Comparison of ENCODE assay signal across 11 cellular contexts in genomic region chr9:136997355-136997754, GRCh38. TPM values are rescaled to one million over a fixed set of nuclear protein-coding genes. Genes with fewer than 3 reads are reported as not detected.
DNase-seq lines count a peak whose midpoint lies in the region; ATAC-seq, FAIRE-seq and TF ChIP-seq lines count a peak whose summit lies in the region.
"Had no signal": no experiment of that assay in that cellular context is flagged by ENCODE, and none has a peak within 500 bp of the region (broad histone marks: within the 10 kb centered on the region; RNA-seq: fewer than 3 reads in every experiment).

No MANE protein-coding gene starts in this region.

- H3K27ac Mint-ChIP-seq in immature natural killer cell, result peak overlapping the region; percentile 97 to 99 (median 99)

- 82% methylated on average over 10 of the region's 10 CpGs for WGBS in A549 (ENCODE audit: missing lambda C conversion rate)

- H3K27ac ChIP-seq in A549 (peak overlapping the region; percentile 59 to 84; a peak in 5 of 6 replicates), vagina (no peak overlapping the region)

- H3K4me1 ChIP-seq in A549 (peaks cover 50% of the 10 kb centered on the region), vagina (peaks cover 47% of the 10 kb centered on the region)

- TF ChIP-seq EP300 in A549 (IDR thresholded peaks at IDR 0.05), result no peak

- H3K9me3 Mint-ChIP-seq in immature natural killer cell, result no peaks in the 10 kb centered on the region

- H3K36me3 Mint-ChIP-seq in immature natural killer cell, result no peaks in the 10 kb centered on the region

- H3K4me3 ChIP-seq in A549 (no peak overlapping the region), vagina (no peak overlapping the region)

- peak overlapping the region; percentile 85 to 94 (median 89) for H3K4me3 Mint-ChIP-seq in immature natural killer cell

- no peaks in the 10 kb centered on the region for H3K27me3 ChIP-seq in vagina
- H3K27me3 ChIP-seq: dorsolateral prefrontal cortex had no signal

- no peak for DNase-seq in A549 (ENCODE audit: low read depth in 1 of 2, low spot score in 1 of 2)
- peak in 1 of 3 donors; percentile 69 for DNase-seq in immature natural killer cell
- no peak for DNase-seq in vagina (ENCODE audit: extremely low spot score in 2 of 2)
- DNase-seq in GF-D8 (lab: John Stamatoyannopoulos, UW), result no peak
- DNase-seq in RPMI8226, result no peak
- DNase-seq: C1 segment of cervical spinal cord, dorsolateral prefrontal cortex, heart left ventricle, NCI-H1105 had no signal

- no peaks in the 10 kb centered on the region for H3K9me3 ChIP-seq in A549
- H3K9me3 ChIP-seq in vagina, result no peaks in the 10 kb centered on the region
- H3K9me3 ChIP-seq: heart left ventricle had no signal

- H3K36me3 ChIP-seq in vagina, result no peaks in the 10 kb centered on the region

- POLR2A ChIA-PET in A549 (lab: Yijun Ruan, JAX), result interaction anchor here (1.2 kb wide), 1 partner anchor 32 kb away, joined by 4 read pairs; no protein-coding TSS in a partner anchor

- FAIRE-seq in A549 (lab: Jason Lieb, UNC), result no peak

- peak in 1 of 2 experiments; percentile 9; a peak in 3 of 6 replicates for ATAC-seq in A549

- peaks cover 20 to 46% (median 26%) of the 10 kb centered on the region in 3 donors for H3K27me3 Mint-ChIP-seq in immature natural killer cell (ENCODE audit: low read depth in 3 of 3)

- H3K4me1 Mint-ChIP-seq in immature natural killer cell, result peaks cover 53 to 68% of the 10 kb centered on the region in 2 donors

- TF ChIP-seq CTCF in A549 (IDR thresholded peaks at IDR 0.05) (no peak), vagina (IDR thresholded peaks at IDR 0.05) (no peak)

- CTCF ChIA-PET in A549 (lab: Yijun Ruan, JAX), result interaction anchor here (0.8 to 6.6 kb wide), 5 partner anchors 8 to 66 kb away, joined by 3 to 34 read pairs (median 5); partner anchors contain the start of genes ABCA2 and NPDC1

- no peak for TF ChIP-seq RAD21 in A549 (conservative IDR thresholded peaks at IDR 0.05 in 1 of 2, IDR thresholded peaks at IDR 0.05 in 1 of 2)

- TF ChIP-seq POLR2A in A549 (IDR thresholded peaks at IDR 0.05; ENCODE audit: low read length), result no peak
- TF ChIP-seq POLR2A in Raji (IDR thresholded peaks at IDR 0.05; ENCODE audit: insufficient read depth, low read depth, low read length), result 0 out of 2 replicates have a peak, but pooled peaks have one; percentile 29
- no peak for TF ChIP-seq POLR2A in vagina (IDR thresholded peaks at IDR 0.05)

- intact Hi-C loops in vagina (cut with DNase I), result no loop called here

- peak overlapping the region; percentile 86 for H3K4me2 ChIP-seq in A549

TF ChIP-seq in A549, 52 proteins besides CTCF, POLR2A, EP300 and RAD21:
- no peak for TF ChIP-seq HMGXB4 (CRISPR knock-in tag; IDR thresholded peaks at IDR 0.05; ENCODE audit: borderline replicate concordance)
- TF ChIP-seq CBX8 (IDR thresholded peaks at IDR 0.05), result no peak
- TF ChIP-seq HOXB5 (CRISPR knock-in tag; IDR thresholded peaks at IDR 0.05), result no peak
- peak; percentile 59; the same call in 1 of the 2 replicates for TF ChIP-seq PBX3 (IDR thresholded peaks at IDR 0.05)

RNA-seq across cellular contexts. Expression of gene CLIC3, which starts 1.0 kb away (rescaled TPM):
- polyA plus RNA-seq in A549 (2011; rRNA removed) (0.33 and 0.61 TPM in 2 replicates), A549 (2017; fragmentation: RNase III; extraction: RNeasy Plus Mini Kit Qiagen cat#74134 plus additional on column Dnase treatment) (5.1 to 6.6 TPM (median 6.4 TPM) in 3 replicates), immature natural killer cell (100 to 1,000 TPM; 673 to 911 (median 762) TPM)
- 5.9 and 10.1 TPM in 2 replicates for polyA plus RNA-seq in A549 (2012; cell fraction: cytosol; rRNA removed)
- 7.5 and 11.7 TPM in 2 replicates for polyA plus RNA-seq in A549 (2012; cell fraction: nucleus; rRNA removed)
- polyA minus RNA-seq in A549 (2011; rRNA and poly(A)+ RNA removed), result not detected in 2 replicates
- 23.6 TPM for total RNA-seq in vagina
- total RNA-seq: myocyte had no signal

RNA-seq across cellular contexts. Expression of gene PAXX, which starts 5.1 kb away (rescaled TPM):
- polyA plus RNA-seq in A549 (2011; rRNA removed) (12.6 and 15.6 TPM in 2 replicates), A549 (2017; fragmentation: RNase III; extraction: RNeasy Plus Mini Kit Qiagen cat#74134 plus additional on column Dnase treatment) (50.7 to 57.0 TPM (median 53.2 TPM) in 3 replicates), immature natural killer cell (100 to 1,000 TPM; 135 to 207 (median 182) TPM)
- polyA plus RNA-seq in A549 (2012; cell fraction: cytosol; rRNA removed), result 88.1 and 100 TPM in 2 replicates
- 270 and 382 TPM in 2 replicates for polyA plus RNA-seq in A549 (2012; cell fraction: nucleus; rRNA removed)
- polyA minus RNA-seq in A549 (2011; rRNA and poly(A)+ RNA removed), result 5.0 and 5.2 TPM in 2 replicates
- 62.9 TPM for total RNA-seq in vagina

RNA-seq across cellular contexts. Expression of gene LCNL1, which starts 14.6 kb away (rescaled TPM):
- polyA plus RNA-seq in A549 (2011; rRNA removed) (0.04 and 0.19 TPM in 2 replicates), A549 (2017; fragmentation: RNase III; extraction: RNeasy Plus Mini Kit Qiagen cat#74134 plus additional on column Dnase treatment) (0.05 to 0.08 TPM (median 0.08 TPM) in 3 replicates), immature natural killer cell (not detected)
- polyA plus RNA-seq in A549 (2012; cell fraction: cytosol; rRNA removed), result 0.01 and 0.04 TPM in 2 replicates
- polyA plus RNA-seq in A549 (2012; cell fraction: nucleus; rRNA removed), result 0.39 and 0.48 TPM in 2 replicates
- not detected in 2 replicates for polyA minus RNA-seq in A549 (2011; rRNA and poly(A)+ RNA removed)
- 2.0 TPM for total RNA-seq in vagina

RNA-seq across cellular contexts. Expression of gene PTGDS, which starts 20.1 kb away (rescaled TPM):
- polyA plus RNA-seq in A549 (2011; rRNA removed), result 0.31 and 0.33 TPM in 2 replicates
- polyA plus RNA-seq in A549 (2012; cell fraction: cytosol; rRNA removed), result 0.50 and 0.61 TPM in 2 replicates
- 0.66 and 1.0 TPM in 2 replicates for polyA plus RNA-seq in A549 (2012; cell fraction: nucleus; rRNA removed)
- 0.18 to 0.34 TPM (median 0.26 TPM) in 3 replicates for polyA plus RNA-seq in A549 (2017; fragmentation: RNase III; extraction: RNeasy Plus Mini Kit Qiagen cat#74134 plus additional on column Dnase treatment)
- not detected in 2 replicates for polyA minus RNA-seq in A549 (2011; rRNA and poly(A)+ RNA removed)
- polyA plus RNA-seq in immature natural killer cell, result 100 to 1,000 TPM in 2 of 3 donors, 10 to 100 TPM in 1; 93.2 to 201 (median 164) TPM
- total RNA-seq in vagina, result 301 TPM

RNA-seq across cellular contexts. Expression of gene ABCA2, which starts 30.7 kb away (rescaled TPM):
- polyA plus RNA-seq in A549 (2011; rRNA removed), result 8.3 and 10.1 TPM in 2 replicates
- polyA plus RNA-seq in A549 (2012; cell fraction: cytosol; rRNA removed), result 28.8 and 41.7 TPM in 2 replicates
- polyA plus RNA-seq in A549 (2012; cell fraction: nucleus; rRNA removed), result 187 and 285 TPM in 2 replicates
- polyA plus RNA-seq in A549 (2017; fragmentation: RNase III; extraction: RNeasy Plus Mini Kit Qiagen cat#74134 plus additional on column Dnase treatment), result 23.0 to 25.6 TPM (median 24.7 TPM) in 3 replicates
- polyA minus RNA-seq in A549 (2011; rRNA and poly(A)+ RNA removed), result 10.9 and 21.1 TPM in 2 replicates
- polyA plus RNA-seq in immature natural killer cell, result 10 to 100 TPM in 1 of 3 donors, 1 to 10 TPM in 2; 2.2 to 34.5 (median 6.3) TPM
- total RNA-seq in vagina, result 44.0 TPM

Comparison
In these comparisons a context has a peak if more than half of its experiments do, and no peak if none do; other contexts are left out.
1. RNA of gene CLIC3, which starts 1.0 kb away (polyA plus RNA-seq): 673 to 911 TPM in immature natural killer cell; 0.33 to 11.7 TPM in A549; every median in the first group is over 10 times any median in the second.